ENCODE assay signal across 33 cellular contexts in the genomic region with DNA sequence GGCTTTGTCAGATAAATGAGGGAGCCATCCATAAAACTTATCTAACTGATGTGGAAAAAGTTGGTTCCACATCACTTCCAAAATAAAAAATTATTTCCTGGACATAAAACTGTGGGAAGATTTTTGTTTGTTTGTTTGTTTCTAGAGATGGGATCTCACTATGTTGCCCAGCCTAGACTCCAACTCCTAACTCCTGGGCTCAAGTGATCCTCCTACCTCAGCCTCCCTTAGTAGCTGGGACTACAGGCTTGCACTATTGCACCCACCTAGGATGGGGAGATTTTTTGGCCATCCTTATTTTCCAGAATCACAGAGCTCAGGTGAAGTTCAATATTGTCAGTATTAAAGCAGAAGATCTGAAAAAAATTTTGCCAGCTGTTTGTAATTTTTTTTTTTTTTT.
"Had no signal": no experiment of that assay in that cellular context is flagged by ENCODE, and none has a peak within 500 bp of the region (broad histone marks: within the 10 kb centered on the region; RNA-seq: fewer than 3 reads in every experiment).

No MANE protein-coding gene starts in this region.

- H3K36me3 Mint-ChIP-seq: activated naive CD8-positive, alpha-beta T cell had no signal

- H3K4me1 Mint-ChIP-seq: activated T-helper 17 cell treated with anti-CD3 and anti-CD28 coated beads, Interleukin-2, amount 50 U/mL, for 72 hours; central memory CD8-positive, alpha-beta T cell; endodermal cell; T-helper 17 cell had no signal

- ATAC-seq: activated CD8-positive, alpha-beta T cell treated with anti-CD3 and anti-CD28 coated beads for 36 hours; activated T-cell treated with anti-CD3 and anti-CD28 coated beads, Interleukin-2, amount 50 U/mL, for 4 hours; activated T-helper 17 cell treated with anti-CD3 and anti-CD28 coated beads, Interleukin-2, amount 50 U/mL, for 72 hours; esophagus mucosa; T-helper 17 cell had no signal

- H3K27ac Mint-ChIP-seq: activated CD8-positive, alpha-beta T cell treated with anti-CD3 and anti-CD28 coated beads for 36 hours; activated naive CD8-positive, alpha-beta T cell; activated T-helper 17 cell treated with anti-CD3 and anti-CD28 coated beads, Interleukin-2, amount 50 U/mL, for 72 hours; dendritic cell treated with granulocyte-macrophage colony-stimulating factor and Interleukin-4, amounts not matched to agents 40 ng/mL and 50 ng/mL, for 4 days; endodermal cell; T-helper 17 cell; T-helper 2 cell treated with Interferon-gamma antibody and Interleukin-4, amounts not matched to agents 5 μg/mL and 100 μg/mL, for 36 hours had no signal

- H3K27me3 ChIP-seq: brain microvascular endothelial cell, dorsolateral prefrontal cortex had no signal

- DNase-seq: activated CD4-positive, alpha-beta T cell treated with anti-CD3 and anti-CD28 coated beads for 4 hours; activated CD4-positive, alpha-beta T cell treated with anti-CD3 and anti-CD28 coated beads, Interleukin-2, amount 50 U/mL, for 1 hour; activated CD4-positive, alpha-beta T cell treated with anti-CD3 and anti-CD28 coated beads, Interleukin-2, amount 50 U/mL, for 48 hours; activated CD4-positive, CD25-positive, alpha-beta regulatory T cell; activated CD4-positive, CD25-positive, alpha-beta regulatory T cell treated with anti-CD3 and anti-CD28 coated beads, Interleukin-2, amount 50 U/mL, for 72 hours; activated CD8-positive, alpha-beta memory T cell treated with anti-CD3 and anti-CD28 coated beads for 24 hours; activated CD8-positive, alpha-beta T cell treated with anti-CD3 and anti-CD28 coated beads for 36 hours; activated effector memory CD4-positive, alpha-beta T cell treated with Interleukin-2 at 50 U/mL for 16 hours; activated gamma-delta T cell treated with Interleukin-2 at 50 U/mL for 16 hours; activated naive CD4-positive, alpha-beta T cell treated with anti-CD3 and anti-CD28 coated beads, Interleukin-2, amount 50 U/mL, for 16 hours; activated naive CD4-positive, alpha-beta T cell treated with Interleukin-2 at 50 U/mL for 16 hours; activated T-cell treated with anti-CD3 and anti-CD28 coated beads, Interleukin-2, amount 50 U/mL, for 4 hours; amniotic stem cell; anterior cingulate cortex; brain microvascular endothelial cell; dorsolateral prefrontal cortex; effector memory CD4-positive, alpha-beta T cell; endodermal cell; foreskin fibroblast; head of caudate nucleus; T-helper 17 cell; T1000; WERI-Rb-1 had no signal

- H3K9me3 Mint-ChIP-seq: activated CD8-positive, alpha-beta T cell treated with anti-CD3 and anti-CD28 coated beads for 36 hours; activated T-cell treated with anti-CD3 and anti-CD28 coated beads, Interleukin-2, amount 50 U/mL, for 4 hours; activated T-helper 17 cell treated with anti-CD3 and anti-CD28 coated beads, Interleukin-2, amount 50 U/mL, for 72 hours; central memory CD8-positive, alpha-beta T cell; dendritic cell treated with granulocyte-macrophage colony-stimulating factor and Interleukin-4, amounts not matched to agents 40 ng/mL and 50 ng/mL, for 4 days; endodermal cell; T-helper 2 cell treated with Interferon-gamma antibody and Interleukin-4, amounts not matched to agents 5 μg/mL and 100 μg/mL, for 36 hours had no signal

- FAIRE-seq: astrocyte, bronchial epithelial cell, frontal cortex had no signal

- H3K27ac ChIP-seq: brain microvascular endothelial cell, coronary artery, dorsolateral prefrontal cortex, WERI-Rb-1 had no signal

- H3K27me3 Mint-ChIP-seq: activated CD8-positive, alpha-beta T cell treated with anti-CD3 and anti-CD28 coated beads for 36 hours; activated naive CD8-positive, alpha-beta T cell; activated T-helper 17 cell treated with anti-CD3 and anti-CD28 coated beads, Interleukin-2, amount 50 U/mL, for 72 hours; central memory CD8-positive, alpha-beta T cell; dendritic cell treated with granulocyte-macrophage colony-stimulating factor and Interleukin-4, amounts not matched to agents 40 ng/mL and 50 ng/mL, for 4 days; T-helper 17 cell had no signal

- H3K4me3 ChIP-seq: coronary artery, dorsolateral prefrontal cortex had no signal

- H3K4me3 Mint-ChIP-seq: activated CD8-positive, alpha-beta T cell treated with anti-CD3 and anti-CD28 coated beads for 36 hours; activated naive CD8-positive, alpha-beta T cell; activated T-cell treated with anti-CD3 and anti-CD28 coated beads, Interleukin-2, amount 50 U/mL, for 4 hours; activated T-helper 17 cell treated with anti-CD3 and anti-CD28 coated beads, Interleukin-2, amount 50 U/mL, for 72 hours; central memory CD8-positive, alpha-beta T cell; dendritic cell treated with granulocyte-macrophage colony-stimulating factor and Interleukin-4, amounts not matched to agents 40 ng/mL and 50 ng/mL, for 4 days; endodermal cell; T-helper 17 cell; T-helper 2 cell treated with Interferon-gamma antibody and Interleukin-4, amounts not matched to agents 5 μg/mL and 100 μg/mL, for 36 hours had no signal
